19 cellular contexts compared by ENCODE assay signal in the genomic region with DNA sequence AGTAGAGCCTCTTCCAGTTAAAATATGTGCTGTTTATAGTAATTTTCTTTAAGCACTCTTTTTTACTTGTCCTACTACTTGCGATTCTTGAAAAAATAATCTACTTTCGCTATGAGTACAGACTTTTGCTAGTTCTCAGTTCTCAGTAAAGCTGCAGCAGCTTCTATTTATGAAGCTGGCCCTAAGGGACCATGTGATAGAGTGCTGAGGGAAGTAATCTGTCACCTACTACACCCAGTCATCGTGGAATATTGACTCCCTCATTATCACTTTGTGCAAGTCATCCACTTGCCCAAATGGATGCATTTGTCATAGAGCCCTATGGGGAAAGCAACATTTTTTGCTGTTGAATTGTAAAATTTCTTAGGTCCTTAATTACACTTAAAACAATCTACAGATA.
"Had no signal": no experiment of that assay in that cellular context is flagged by ENCODE, and none has a peak within 500 bp of the region (broad histone marks: within the 10 kb centered on the region; RNA-seq: fewer than 3 reads in every experiment).

No MANE protein-coding gene starts in this region.

- H3K27ac Mint-ChIP-seq: activated naive CD4-positive, alpha-beta T cell treated with anti-CD3 and anti-CD28 coated beads, Interleukin-2, amount 50 U/mL, for 72 hours; brain; dendritic cell treated with granulocyte-macrophage colony-stimulating factor and Interleukin-4, amounts not matched to agents 40 ng/mL and 50 ng/mL, for 4 days; effector memory CD8-positive, alpha-beta T cell; naive thymus-derived CD8-positive, alpha-beta T cell; progenitor cell of endocrine pancreas; T-helper 1 cell treated with Interleukin-12 subunit alpha and Interleukin-12 subunit beta and Interleukin-4 antibody, amounts not matched to agents 30 μg/mL and 1 μg/mL, for 36 hours had no signal

- H3K36me3 ChIP-seq: gastroesophageal sphincter had no signal

- H3K9me3 ChIP-seq: gastroesophageal sphincter had no signal

- H3K4me1 ChIP-seq: gastroesophageal sphincter had no signal

- H3K27me3 ChIP-seq: gastroesophageal sphincter had no signal

- ATAC-seq: activated CD4-positive, CD25-positive, alpha-beta regulatory T cell treated with anti-CD3 and anti-CD28 coated beads, Interleukin-2, amount 50 U/mL, for 24 hours; activated naive CD4-positive, alpha-beta T cell treated with anti-CD3 and anti-CD28 coated beads, Interleukin-2, amount 50 U/mL, for 72 hours; effector memory CD8-positive, alpha-beta T cell; gastroesophageal sphincter; naive thymus-derived CD8-positive, alpha-beta T cell; sciatic nerve had no signal

- FAIRE-seq: TTC549 had no signal

- H3K9me3 Mint-ChIP-seq: brain had no signal

- H3K36me3 Mint-ChIP-seq: activated naive CD4-positive, alpha-beta T cell treated with anti-CD3 and anti-CD28 coated beads, Interleukin-2, amount 50 U/mL, for 72 hours; brain; naive thymus-derived CD8-positive, alpha-beta T cell had no signal

- H3K27ac ChIP-seq: epithelial cell of prostate, gastroesophageal sphincter had no signal

- H3K4me1 Mint-ChIP-seq: brain; naive thymus-derived CD8-positive, alpha-beta T cell had no signal

- DNase-seq: activated CD4-positive, alpha-beta T cell treated with anti-CD3 and anti-CD28 coated beads, Interleukin-2, amount 50 U/mL, for 4 hours; activated effector memory CD4-positive, alpha-beta T cell treated with Interleukin-2 at 50 U/mL for 16 hours; activated T-cell treated with anti-CD3 and anti-CD28 coated beads, Interleukin-2, amount 50 U/mL, for 1 hour; amniotic stem cell; effector memory CD8-positive, alpha-beta T cell; naive thymus-derived CD8-positive, alpha-beta T cell; stimulated activated CD4-positive, alpha-beta T cell treated with anti-CD3 and anti-CD28 coated beads, Interleukin-12 subunit alpha, Interleukin-12 subunit beta, amount 100 ng/mL, for 4 hours; stimulated activated naive CD4-positive, alpha-beta T cell treated with Interleukin-2 at 50 U/mL for 16 hours had no signal

- H3K27me3 Mint-ChIP-seq: dendritic cell treated with granulocyte-macrophage colony-stimulating factor and Interleukin-4, amounts not matched to agents 40 ng/mL and 50 ng/mL, for 4 days; effector memory CD8-positive, alpha-beta T cell; naive thymus-derived CD8-positive, alpha-beta T cell; progenitor cell of endocrine pancreas had no signal

- H3K4me3 ChIP-seq: gastroesophageal sphincter, lung had no signal

- H3K4me3 Mint-ChIP-seq: brain; dendritic cell treated with granulocyte-macrophage colony-stimulating factor and Interleukin-4, amounts not matched to agents 40 ng/mL and 50 ng/mL, for 4 days; effector memory CD8-positive, alpha-beta T cell; naive thymus-derived CD8-positive, alpha-beta T cell; T-helper 1 cell treated with Interleukin-12 subunit alpha and Interleukin-12 subunit beta and Interleukin-4 antibody, amounts not matched to agents 30 μg/mL and 1 μg/mL, for 36 hours had no signal
